In the genomic region with DNA sequence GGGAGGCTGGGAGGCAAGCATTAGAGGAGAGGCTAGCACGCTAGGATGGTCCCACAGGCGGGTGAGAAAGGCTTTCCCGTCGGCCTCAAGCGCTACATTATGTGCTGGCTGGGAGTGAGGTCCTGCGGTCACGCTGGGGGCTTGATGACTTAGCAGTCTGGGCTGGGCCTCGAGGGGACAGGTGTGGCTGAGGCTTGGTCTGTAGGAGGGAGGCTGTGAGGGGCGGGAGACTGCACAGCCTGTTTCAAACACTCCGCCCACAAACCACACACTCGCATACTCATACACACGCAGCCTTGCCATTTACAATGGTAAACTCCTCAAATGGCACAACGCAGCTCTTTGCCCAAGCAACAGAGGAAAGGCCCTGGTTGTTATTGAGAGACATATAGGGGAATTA, we compare ENCODE assay signal across 34 cellular contexts. TPM values are rescaled to one million over a fixed set of nuclear protein-coding genes. Genes with fewer than 3 reads are reported as not detected.
"Had no signal": no experiment of that assay in that cellular context is flagged by ENCODE, and none has a peak within 500 bp of the region (broad histone marks: within the 10 kb centered on the region; RNA-seq: fewer than 3 reads in every experiment).

No MANE protein-coding gene starts in this region.

- H2AFZ ChIP-seq: neural progenitor cell had no signal

- DNase-seq: activated CD4-positive, alpha-beta memory T cell treated with anti-CD3 and anti-CD28 coated beads for 36 hours; activated CD4-positive, alpha-beta T cell treated with anti-CD3 and anti-CD28 coated beads, Interleukin-2, amount 10 ng/mL, durations not matched to agents 24 days and 14 days; activated CD8-positive, alpha-beta memory T cell treated with anti-CD3 and anti-CD28 coated beads, Interleukin-2, amount 50 U/mL, for 4 hours; activated effector memory CD4-positive, alpha-beta T cell treated with anti-CD3 and anti-CD28 coated beads, Interleukin-2, amount 50 U/mL, for 16 hours; activated naive CD4-positive, alpha-beta T cell treated with anti-CD3 and anti-CD28 coated beads for 36 hours; activated naive CD8-positive, alpha-beta T cell treated with anti-CD3 and anti-CD28 coated beads for 36 hours; activated T-cell treated with anti-CD3 and anti-CD28 coated beads, Interleukin-2, amount 50 U/mL, for 1 hour; adrenal gland; aorta; body of pancreas; cerebellar nuclear complex; colonic mucosa; effector CD8-positive, alpha-beta T cell; mesendoderm; naive B cell; stimulated activated CD4-positive, alpha-beta T cell treated with anti-CD3 and anti-CD28 coated beads, Interleukin-15, amount 100 ng/mL, for 24 hours; stimulated activated CD4-positive, alpha-beta T cell treated with anti-CD3 and anti-CD28 coated beads, Interleukin-2, amount 100 ng/mL, for 24 hours; stimulated activated naive CD4-positive, alpha-beta T cell treated with Interleukin-2 at 50 U/mL for 16 hours; T1000; WERI-Rb-1 had no signal

- H3K4me2 ChIP-seq: neural progenitor cell had no signal

- H3K9ac ChIP-seq: neural progenitor cell had no signal

- H3K36me3 ChIP-seq: adrenal gland, cardiac muscle cell, colonic mucosa, left lung, neural progenitor cell, right atrium auricular region, tibial nerve, WERI-Rb-1 had no signal

- H3K27ac ChIP-seq: adrenal gland, body of pancreas, cardiac muscle cell, colonic mucosa, epithelial cell of prostate, left lung, neural progenitor cell, right atrium auricular region, tibial nerve, WERI-Rb-1 had no signal

- H3K9me3 ChIP-seq: adrenal gland, body of pancreas, colonic mucosa, left lung, right atrium auricular region, tibial nerve had no signal

- H3K4me3 ChIP-seq: adrenal gland, body of pancreas, cardiac muscle cell, colonic mucosa, left lung, lung, neural progenitor cell, right atrium auricular region, tibial nerve had no signal

- H3K27me3 ChIP-seq: adrenal gland, body of pancreas, cardiac muscle cell, colonic mucosa, left lung, neural progenitor cell, right atrium auricular region, tibial nerve had no signal

- FAIRE-seq: endometrium, frontal cortex, islet of Langerhans had no signal

- H3K4me1 ChIP-seq: adrenal gland, body of pancreas, colonic mucosa, left lung, neural progenitor cell, right atrium auricular region, tibial nerve had no signal

- ATAC-seq: activated CD4-positive, CD25-positive, alpha-beta regulatory T cell treated with anti-CD3 and anti-CD28 coated beads, Interleukin-2, amount 50 U/mL, for 24 hours; body of pancreas; left lung had no signal

RNA-seq across cellular contexts. Expression of gene RASGRF1, which starts 32.4 kb away (rescaled TPM):
- total RNA-seq: activated CD4-positive, alpha-beta T cell treated with anti-CD3 and anti-CD28 coated beads, Interleukin-2, amount 10 ng/mL, durations not matched to agents 24 days and 14 days; activated naive CD4-positive, alpha-beta T cell treated with anti-CD3 and anti-CD28 coated beads for 36 hours; activated naive CD8-positive, alpha-beta T cell treated with anti-CD3 and anti-CD28 coated beads for 36 hours; activated T-helper 1 cell treated with anti-CD3 and anti-CD28 coated beads, Interleukin-12 subunit alpha, Interleukin-12 subunit beta, Interleukin-2, Interleukin-4 antibody, amounts not matched to agents 30 ng/mL and 10 ng/mL and 1 ng/mL, durations not matched to agents 14 hours and 24 hours and 36 hours; mononuclear cell; pulmonary artery endothelial cell had no signal
- polyA plus RNA-seq: aorta, cardiac muscle cell had no signal
